14 cellular contexts compared by ENCODE assay signal in genomic region chr12:54012631-54013398, GRCh38.
DNase-seq lines count a peak whose midpoint lies in the region; FAIRE-seq and TF ChIP-seq lines count a peak whose summit lies in the region.
"Had no signal": no experiment of that assay in that cellular context is flagged by ENCODE, and none has a peak within 500 bp of the region (broad histone marks: within the 10 kb centered on the region; RNA-seq: fewer than 3 reads in every experiment).

No MANE protein-coding gene starts in this region.

- H3K4me2 ChIP-seq in OCI-LY1 (ENCODE audit: low read length), result no peak overlapping the region

- no peaks in the 10 kb centered on the region for H3K9me2 ChIP-seq in OCI-LY1 (ENCODE audit: low read depth, low read length)

- no peak overlapping the region for H3K9ac ChIP-seq in OCI-LY1 (ENCODE audit: low read length)
- H3K9ac ChIP-seq in subcutaneous abdominal adipose tissue (ENCODE audit: low read length in 5 of 5), result peak overlapping the region in 1 of 5 donors; percentile 25

- in situ Hi-C loops in brain microvascular endothelial cell (cut with HindIII; ENCODE audit: low pct_ligation_motif_present, low sequenced_read_pairs) (loop anchor here (25.0 kb wide), 1 partner anchor 199 kb away; no protein-coding TSS in a partner anchor), KBM-7 (cut with MboI; ENCODE audit: low pct_unique_long_range_greater_than_20kb, low sequenced_read_pairs) (no loop called here)

- no peaks in the 10 kb centered on the region for H4K20me1 ChIP-seq in OCI-LY1 (ENCODE audit: insufficient read depth, low read length)

- H3K36me3 ChIP-seq in OCI-LY1 (ENCODE audit: insufficient read depth, low read length) (no peaks in the 10 kb centered on the region), subcutaneous abdominal adipose tissue (ENCODE audit: control insufficient read depth in 5 of 5, insufficient read depth in 5 of 5, low read length in 5 of 5) (no peaks in the 10 kb centered on the region), brain microvascular endothelial cell (replicated peaks) (no peaks in the 10 kb centered on the region)

- H3K4me3 ChIP-seq in OCI-LY1 (ENCODE audit: low read depth, low read length, poor library complexity, severe bottlenecking), result no peak overlapping the region
- H3K4me3 ChIP-seq in subcutaneous abdominal adipose tissue (ENCODE audit: low read depth in 1 of 5, low read length in 5 of 5), result peak overlapping the region in 1 of 5 donors; percentile 16
- no peak overlapping the region for H3K4me3 ChIP-seq in brain microvascular endothelial cell (ENCODE audit: low read depth, low read length)
- H3K4me3 ChIP-seq: lung had no signal

- H3K27ac ChIP-seq in OCI-LY1 (ENCODE audit: low read depth, low read length, poor library complexity, severe bottlenecking) (no peak overlapping the region), subcutaneous abdominal adipose tissue (ENCODE audit: low read depth, low read length) (peak overlapping the region; percentile 94), brain microvascular endothelial cell (no peak overlapping the region)

- H3K9me3 ChIP-seq in OCI-LY1 (ENCODE audit: low read length) (no peaks in the 10 kb centered on the region), subcutaneous abdominal adipose tissue (ENCODE audit: control insufficient read depth in 5 of 5, low read length in 5 of 5) (no peaks in the 10 kb centered on the region)

- no peaks in the 10 kb centered on the region for H3F3A ChIP-seq in OCI-LY1 (ENCODE audit: insufficient read depth, low read length)

- DNase-seq in glomerular visceral epithelial cell (ENCODE audit: extremely low spot score), result peak; percentile 39
- no peak for DNase-seq in brain microvascular endothelial cell
- DNase-seq in RCC 7860 (ENCODE audit: low spot score), result no peak
- DNase-seq in KBM-7, result no peak
- DNase-seq: activated CD4-positive, alpha-beta T cell treated with anti-CD3 and anti-CD28 coated beads, Interleukin-2, amount 10 ng/mL, durations not matched to agents 24 days and 14 days; dermis blood vessel endothelial cell; DMS53; NCI-H1092 treated with DMSO at 0.1 percent for 48 hours; stimulated activated CD4-positive, alpha-beta T cell treated with anti-CD3 and anti-CD28 coated beads, Interleukin-15, amount 100 ng/mL, for 24 hours; stimulated activated naive B cell treated with anti-CD40 and anti-IgM and Interleukin-4, amounts not matched to agents 10 μg/mL and 1 μg/mL and 100 μg/mL, for 72 hours had no signal

- H3K79me2 ChIP-seq in OCI-LY1 (ENCODE audit: insufficient read depth, low read length), result no peaks in the 10 kb centered on the region

- no peak overlapping the region for H2AFZ ChIP-seq in OCI-LY1 (ENCODE audit: low read length)

- peak; percentile 58 for FAIRE-seq in G401.6 (lab: Jason Lieb, UNC)
- no peak for FAIRE-seq in RCC 7860 (lab: Jason Lieb, UNC)

- TF ChIP-seq CTCF in OCI-LY1 (IDR thresholded peaks at IDR 0.05; ENCODE audit: low read length) (0 out of 2 replicates have a peak, but pooled peaks have one; percentile 27), brain microvascular endothelial cell (IDR thresholded peaks at IDR 0.05; ENCODE audit: low read depth, low read length, missing control alignments) (no peak)

- peaks cover 10% of the 10 kb centered on the region; the same call in 1 of the 2 replicates for H3K27me3 ChIP-seq in OCI-LY1 (ENCODE audit: insufficient read depth, low read length)
- H3K27me3 ChIP-seq in subcutaneous abdominal adipose tissue (ENCODE audit: control insufficient read depth in 5 of 5, insufficient read depth in 4 of 5, low read length in 5 of 5), result peaks cover 2 to 33% (median 5%) of the 10 kb centered on the region in 5 donors
- peaks cover 87% of the 10 kb centered on the region for H3K27me3 ChIP-seq in brain microvascular endothelial cell (replicated peaks)

- peaks cover 8% of the 10 kb centered on the region for H3K4me1 ChIP-seq in OCI-LY1 (ENCODE audit: insufficient read depth, low read length, severe bottlenecking)
- H3K4me1 ChIP-seq in subcutaneous abdominal adipose tissue (ENCODE audit: control insufficient read depth in 5 of 5, insufficient read depth in 5 of 5, low read length in 5 of 5), result peaks cover 1 to 69% (median 57%) of the 10 kb centered on the region in 5 donors
